In the genomic region with DNA sequence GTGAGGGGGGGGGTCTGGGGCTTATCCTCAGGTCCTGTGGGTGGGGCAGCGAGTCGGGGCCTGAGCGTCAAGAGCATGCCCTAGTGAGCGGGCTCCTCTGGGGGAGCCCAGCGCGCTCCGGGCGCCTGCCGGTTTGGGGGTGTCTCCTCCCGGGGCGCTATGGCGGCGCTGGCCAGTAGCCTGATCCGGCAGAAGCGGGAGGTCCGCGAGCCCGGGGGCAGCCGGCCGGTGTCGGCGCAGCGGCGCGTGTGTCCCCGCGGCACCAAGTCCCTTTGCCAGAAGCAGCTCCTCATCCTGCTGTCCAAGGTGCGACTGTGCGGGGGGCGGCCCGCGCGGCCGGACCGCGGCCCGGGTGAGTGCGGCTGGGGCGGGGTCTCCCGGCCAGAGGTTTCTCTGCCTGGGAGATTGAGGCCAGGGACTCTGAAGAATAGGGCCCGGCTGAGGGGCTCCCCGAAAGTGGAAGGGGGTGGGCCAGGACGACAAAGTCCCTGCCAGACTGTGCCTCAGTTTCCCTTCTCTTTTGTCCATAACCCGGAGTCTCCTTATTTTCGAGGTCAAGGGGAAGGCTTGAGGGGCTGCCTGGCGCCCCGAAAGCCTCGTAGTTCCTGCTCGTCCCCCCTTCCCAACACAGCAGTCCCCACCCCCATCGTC, we compare ENCODE assay signal across 9 cellular contexts. TPM values are rescaled to one million over a fixed set of nuclear protein-coding genes. Genes with fewer than 3 reads are reported as not detected.
A peak's percentile ranks its signal among the peaks of the same experiment; 100 is the strongest.
DNase-seq lines count a peak whose midpoint lies in the region; ATAC-seq and TF ChIP-seq lines count a peak whose summit lies in the region.
"Had no signal": no experiment of that assay in that cellular context is flagged by ENCODE, and none has a peak within 500 bp of the region (broad histone marks: within the 10 kb centered on the region; RNA-seq: fewer than 3 reads in every experiment).

Gene FGF11, plus strand, starts transcription at position 51 of the 651 bp plus-strand sequence. Its CDS starts 109 bp downstream, at position 160.

- H3K27me3 ChIP-seq in prostate gland (replicated peaks; ENCODE audit: insufficient read depth) = no peaks in the 10 kb centered on the region

- WGBS in prostate gland = 1% methylated on average over 28 of the region's 50 CpGs

- POLR2A ChIA-PET in T-cell (lab: Charles Lee) = no interaction called here

- CTCF ChIA-PET in T-cell (lab: Charles Lee) = interaction anchor here in 1 of 2 donors (0.7 to 0.9 kb wide), 3 partner anchors 103 to 135 kb away, joined by 3 to 4 read pairs (median 3); partner anchors contain the start of genes ACAP1 and TNFSF12

- H3K4me1 Mint-ChIP-seq in T-cell = peaks cover 43 to 50% (median 48%) of the 10 kb centered on the region in 3 donors

- no peak for ATAC-seq in T-cell (replicated peaks in 1 of 4)

- intact Hi-C loops in prostate gland (cut with DNase I) = loop anchor here (5.0 kb wide), 2 partner anchors 38 to 123 kb away; partner anchors contain the start of genes SENP3 and ZBTB4

- peak within 1 kb of the TSS in 1 of 2 donors; percentile 39 for H3K27ac ChIP-seq in prostate gland

- H3K27ac Mint-ChIP-seq in T-cell = peak within 1 kb of the TSS in 1 of 2 donors; percentile 55

- H3K4me3 Mint-ChIP-seq in T-cell = peak within 1 kb of the TSS; percentile 65 to 96 (median 75)

- no peak for TF ChIP-seq POLR2A in prostate gland (IDR thresholded peaks at IDR 0.05)

- TF ChIP-seq CTCF in fibroblast of villous mesenchyme (IDR thresholded peaks at IDR 0.05; ENCODE audit: insufficient read depth, low read depth, low read length) = no peak
- no peak for TF ChIP-seq CTCF in prostate gland (IDR thresholded peaks at IDR 0.05)

- DNase-seq in G401 (ENCODE audit: low spot score) = no peak
- DNase-seq in T-cell = no peak
- DNase-seq in fibroblast of villous mesenchyme (ENCODE audit: low read depth) = no peak
- no peak for DNase-seq in prostate gland (ENCODE audit: low spot score)
- no peak for DNase-seq in DMS79 (lab: John Stamatoyannopoulos, UW)
- DNase-seq in COLO668 (lab: John Stamatoyannopoulos, UW; ENCODE audit: unreplicated experiment) = no peak
- no peak for DNase-seq in cerebellum (ENCODE audit: low spot score)
- DNase-seq in NCI-H2081 treated with DMSO at 0.1 percent for 48 hours (lab: John Stamatoyannopoulos, UW) = no peak
- DNase-seq: activated gamma-delta T cell treated with Interleukin-2 at 50 U/mL for 16 hours had no signal

- no peaks in the 10 kb centered on the region for H3K36me3 ChIP-seq in prostate gland

- no peaks in the 10 kb centered on the region for H3K9me3 Mint-ChIP-seq in T-cell

- peaks cover 32 to 54% of the 10 kb centered on the region in 2 donors for H3K27me3 Mint-ChIP-seq in T-cell

- no peaks in the 10 kb centered on the region for H3K9me3 ChIP-seq in prostate gland

- no peaks in the 10 kb centered on the region for H3K36me3 Mint-ChIP-seq in T-cell

- H3K4me3 ChIP-seq in fibroblast of villous mesenchyme (ENCODE audit: low read depth, low read length) (peak within 1 kb of the TSS; percentile 60), prostate gland (peak within 1 kb of the TSS; percentile 26 to 30)

- in situ Hi-C loops in G401 (cut with HindIII; ENCODE audit: low sequenced_read_pairs) = no loop called here

- H3K4me1 ChIP-seq in prostate gland (replicated peaks) = peaks cover 15% of the 10 kb centered on the region

RNA-seq across cellular contexts. Expression of gene FGF11, which starts in this region (rescaled TPM):
- 20.4 and 24.2 TPM in 2 replicates for total RNA-seq in G401 (2014; rRNA removed; shearing (Covaris generic))
- total RNA-seq in T-cell (1 to 10 TPM; 2.4 to 4.2 (median 3.3) TPM), fibroblast of villous mesenchyme (0.32 and 3.9 TPM in 2 replicates), prostate gland (1 to 10 TPM; 1.2 to 4.2 TPM), cerebellum (7.3 TPM)
